ENCODE assay signal across 8 cellular contexts in the genomic region with DNA sequence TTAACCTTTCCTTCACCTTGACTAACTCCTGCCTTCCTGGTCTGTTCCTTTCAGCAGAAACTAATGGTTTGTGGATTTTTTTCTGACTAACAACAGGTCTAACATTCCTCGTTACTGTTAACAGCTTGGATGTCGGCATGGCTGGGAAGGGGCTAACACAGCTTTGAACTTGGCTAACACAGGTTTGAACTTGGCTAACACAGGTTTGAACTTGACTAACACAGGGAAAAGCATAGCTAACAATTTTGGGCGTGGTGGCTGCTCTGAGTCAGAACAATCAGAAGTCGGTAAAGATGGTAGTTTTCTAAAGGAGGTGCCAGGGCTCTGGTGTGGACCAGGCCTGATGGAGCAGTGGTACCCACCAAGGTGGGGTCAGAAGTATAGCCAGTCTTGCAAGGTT. TPM values are rescaled to one million over a fixed set of nuclear protein-coding genes. Genes with fewer than 3 reads are reported as not detected.
DNase-seq lines count a peak whose midpoint lies in the region; ATAC-seq and TF ChIP-seq lines count a peak whose summit lies in the region.

No MANE protein-coding gene starts in this region.

- no peak overlapping the region for H2AFZ ChIP-seq in SU-DHL-6 (ENCODE audit: low read depth, low read length, severe bottlenecking)

- intact Hi-C loops in colonic mucosa (cut with DNase I) = loop anchor here (10.0 kb wide), 1 partner anchor 81 kb away; no protein-coding TSS in a partner anchor

- H3K36me3 Mint-ChIP-seq in naive B cell = no peaks in the 10 kb centered on the region

- peak; percentile 35 for DNase-seq in colonic mucosa
- no peak for DNase-seq in naive B cell
- no peak for DNase-seq in COR-L47 (lab: John Stamatoyannopoulos, UW)
- no peak for DNase-seq in NCI-H2107 treated with DMSO at 0.1 percent for 48 hours (lab: John Stamatoyannopoulos, UW; ENCODE audit: unreplicated experiment)
- no peak for DNase-seq in NCI-H345 (lab: John Stamatoyannopoulos, UW)
- DNase-seq in NCI-H82 (lab: John Stamatoyannopoulos, UW) = no peak

- H4K20me1 ChIP-seq in SU-DHL-6 (ENCODE audit: low read depth, low read length) = no peaks in the 10 kb centered on the region

- no peaks in the 10 kb centered on the region for H3K9me3 ChIP-seq in ES-I3 (ENCODE audit: control insufficient read depth, insufficient read depth, low read length)
- no peaks in the 10 kb centered on the region for H3K9me3 ChIP-seq in SU-DHL-6 (ENCODE audit: insufficient read depth, low read length)
- no peaks in the 10 kb centered on the region for H3K9me3 ChIP-seq in colonic mucosa

- H3K9me3 Mint-ChIP-seq in naive B cell = peaks cover 0 to 2% (median 0%) of the 10 kb centered on the region in 7 donors

- peak overlapping the region; percentile 97 to 99 (median 98) for H3K4me3 Mint-ChIP-seq in naive B cell

- H3K9ac ChIP-seq in ES-I3 (ENCODE audit: low read depth, low read length) (peak overlapping the region; percentile 79), SU-DHL-6 (ENCODE audit: low read length) (peak overlapping the region; percentile 83), colonic mucosa (ENCODE audit: low read depth in 2 of 2, low read length in 2 of 2) (peak overlapping the region; percentile 86 to 88)

- TF ChIP-seq CTCF in SU-DHL-6 (IDR thresholded peaks at IDR 0.05; ENCODE audit: insufficient read depth, low read length, poor library complexity, severe bottlenecking) = no peak
- TF ChIP-seq CTCF in colonic mucosa (IDR thresholded peaks at IDR 0.05) = no peak

- no peaks in the 10 kb centered on the region for H3K27me3 Mint-ChIP-seq in naive B cell

- peaks cover 37% of the 10 kb centered on the region for H3F3A ChIP-seq in SU-DHL-6 (ENCODE audit: insufficient read depth)

- H3K27ac ChIP-seq in SU-DHL-6 (ENCODE audit: low read depth, low read length) (peak overlapping the region; percentile 93), colonic mucosa (peak overlapping the region; percentile 94)

- peak overlapping the region; percentile 96 for H3K4me2 ChIP-seq in SU-DHL-6 (ENCODE audit: low read depth, low read length, poor library complexity, severe bottlenecking)

- peaks cover 66 to 89% (median 86%) of the 10 kb centered on the region in 3 donors for H3K4me1 Mint-ChIP-seq in naive B cell

- ATAC-seq in naive B cell (ENCODE audit: low read depth in 2 of 2) = no peak

- H3K4me3 ChIP-seq in SU-DHL-6 (ENCODE audit: insufficient read depth, low read length, poor library complexity, severe bottlenecking) (peak overlapping the region; percentile 85), colonic mucosa (peak overlapping the region; percentile 62)

- no peaks in the 10 kb centered on the region for H3K9me2 ChIP-seq in SU-DHL-6 (replicated peaks; ENCODE audit: insufficient read depth, low read length)

- H3K79me2 ChIP-seq in SU-DHL-6 (ENCODE audit: insufficient read depth, low read length) = peaks cover 45% of the 10 kb centered on the region

- H3K27ac Mint-ChIP-seq in naive B cell = peak overlapping the region; percentile 98 to 100 (median 99)

- peaks cover 28% of the 10 kb centered on the region for H3K4me1 ChIP-seq in ES-I3 (ENCODE audit: insufficient read depth, low read length)
- H3K4me1 ChIP-seq in colonic mucosa = peaks cover 4% of the 10 kb centered on the region

- H3K36me3 ChIP-seq in ES-I3 (ENCODE audit: insufficient read depth, low read length) = no peaks in the 10 kb centered on the region
- H3K36me3 ChIP-seq in SU-DHL-6 (ENCODE audit: low read length) = no peaks in the 10 kb centered on the region
- H3K36me3 ChIP-seq in colonic mucosa = no peaks in the 10 kb centered on the region

- H3K27me3 ChIP-seq in SU-DHL-6 (ENCODE audit: low read length) (no peaks in the 10 kb centered on the region), colonic mucosa (no peaks in the 10 kb centered on the region)

RNA-seq across cellular contexts. Expression of a gene that starts 16.1 kb away (rescaled TPM):
- 1 to 10 TPM; 1.5 to 1.8 TPM for total RNA-seq in colonic mucosa
- under 1 TPM in 4 of 6 donors, not detected in 2; 0.04 to 0.16 (median 0.10) TPM for polyA plus RNA-seq in naive B cell (ENCODE audit: low read depth in 6 of 6)

RNA-seq across cellular contexts. Expression of a gene that starts 51.7 kb away (rescaled TPM):
- total RNA-seq in colonic mucosa = under 1 TPM in 1 of 2 donors, not detected in 1; 0.47 TPM
- polyA plus RNA-seq in naive B cell (ENCODE audit: low read depth in 6 of 6) = not detected

RNA-seq across cellular contexts. Expression of a gene that starts 55.7 kb away (rescaled TPM):
- under 1 TPM in 1 of 2 donors, not detected in 1; 0.32 TPM for total RNA-seq in colonic mucosa
- polyA plus RNA-seq in naive B cell (ENCODE audit: low read depth in 6 of 6) = not detected
